ENCODE assay signal across 8 cellular contexts in genomic region chr11:112588252-112588668, GRCh38.
DNase-seq lines count a peak whose midpoint lies in the region; ATAC-seq lines count a peak whose summit lies in the region.

No MANE protein-coding gene starts in this region.

- H3K36me3 ChIP-seq in SJSA1 = no peaks in the 10 kb centered on the region

- DNase-seq in COLO668 (lab: John Stamatoyannopoulos, UW; ENCODE audit: unreplicated experiment) = peak; percentile 60
- peak; percentile 89 for DNase-seq in NCI-H1092 (lab: John Stamatoyannopoulos, UW)
- peak; percentile 51 to 54 for DNase-seq in SJSA1 (ENCODE audit: low read depth in 1 of 2, low spot score in 2 of 2)
- peak; percentile 77 for DNase-seq in amniotic epithelial cell (ENCODE audit: low read depth)
- peak; percentile 66 for DNase-seq in left ventricle myocardium superior
- peak; percentile 86 for DNase-seq in putamen (ENCODE audit: low spot score)

- intact Hi-C loops in left ventricle myocardium superior (cut with micrococcal nuclease) = loop anchor here (10.0 kb wide), 3 partner anchors 207 to 697 kb away; no protein-coding TSS in a partner anchor

- H3K27ac ChIP-seq in SJSA1 = no peak overlapping the region

- H3K9me3 ChIP-seq in SJSA1 (replicated peaks) = no peaks in the 10 kb centered on the region

- no peaks in the 10 kb centered on the region for H3K27me3 ChIP-seq in SJSA1 (replicated peaks)

- H3K4me1 ChIP-seq in SJSA1 (replicated peaks) = peaks cover 3% of the 10 kb centered on the region; the same call in 1 of the 2 replicates

- ATAC-seq in GM21529 (IDR thresholded peaks at IDR 0.05; ENCODE audit: unreplicated experiment) (peak; percentile 28), left ventricle myocardium superior (peak; percentile 87), HG02870 (IDR thresholded peaks at IDR 0.05; ENCODE audit: unreplicated experiment) (no peak)

- no peak overlapping the region for H3K4me3 ChIP-seq in SJSA1
